In the genomic region with DNA sequence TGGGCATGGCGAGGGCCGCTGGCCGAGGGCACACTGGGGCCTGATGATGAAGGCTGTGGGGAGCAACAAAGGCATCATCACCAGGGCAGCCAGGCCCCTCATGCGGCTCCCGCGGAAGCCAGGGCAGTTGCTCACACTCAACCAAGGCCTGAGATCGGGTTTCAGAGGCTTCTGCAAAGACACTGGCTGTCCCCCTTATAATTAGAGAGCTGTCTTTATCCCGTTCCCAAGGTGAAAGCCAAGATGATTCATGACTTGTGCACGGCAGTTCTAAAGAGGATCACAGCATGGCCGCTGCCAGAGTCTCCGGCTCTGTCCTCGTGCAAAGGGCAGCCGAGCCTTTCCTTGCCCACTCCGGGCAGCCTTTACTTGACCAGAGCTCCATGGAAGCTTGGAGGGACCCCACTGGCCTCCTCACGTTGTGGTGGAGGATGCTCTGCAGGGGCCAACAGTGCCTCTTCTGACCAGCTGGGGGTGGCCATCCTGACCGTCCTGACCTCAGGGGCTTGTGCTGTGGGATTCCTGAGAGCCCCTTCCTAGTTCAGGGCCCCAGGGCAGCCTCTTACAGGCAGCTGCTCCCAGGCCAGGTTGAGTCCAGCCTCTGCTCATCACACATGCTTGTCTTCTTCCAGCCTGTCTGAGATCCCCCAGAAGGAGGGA, we compare ENCODE assay signal across 11 cellular contexts.
DNase-seq lines count a peak whose midpoint lies in the region; ATAC-seq and TF ChIP-seq lines count a peak whose summit lies in the region.
"Had no signal": no experiment of that assay in that cellular context is flagged by ENCODE, and none has a peak within 500 bp of the region (broad histone marks: within the 10 kb centered on the region; RNA-seq: fewer than 3 reads in every experiment).

No MANE protein-coding gene starts in this region.

- H3K4me3 ChIP-seq in GM23248, result no peak overlapping the region
- H3K4me3 ChIP-seq in MG63, result no peak overlapping the region
- H3K4me3 ChIP-seq in brain microvascular endothelial cell (ENCODE audit: low read depth, low read length), result no peak overlapping the region
- H3K4me3 ChIP-seq: thoracic aorta had no signal

- no peak for TF ChIP-seq CTCF in brain microvascular endothelial cell (IDR thresholded peaks at IDR 0.05; ENCODE audit: low read depth, low read length, missing control alignments)
- TF ChIP-seq CTCF in neural crest cell (conservative IDR thresholded peaks at IDR 0.05), result no peak

- no peaks in the 10 kb centered on the region for H3K79me2 ChIP-seq in GM23248 (ENCODE audit: insufficient read depth)

- no peak overlapping the region for H2AFZ ChIP-seq in GM23248

- H3K27ac Mint-ChIP-seq in neural crest cell (ENCODE audit: unreplicated experiment), result peak overlapping the region; percentile 62
- H3K27ac Mint-ChIP-seq: activated naive CD8-positive, alpha-beta T cell had no signal

- no peaks in the 10 kb centered on the region for H3K27me3 ChIP-seq in GM23248 (replicated peaks; ENCODE audit: insufficient read depth)
- no peaks in the 10 kb centered on the region for H3K27me3 ChIP-seq in MG63
- no peaks in the 10 kb centered on the region for H3K27me3 ChIP-seq in brain microvascular endothelial cell (replicated peaks)

- H3K4me2 ChIP-seq in GM23248 (ENCODE audit: unreplicated experiment), result no peak overlapping the region

- no peak overlapping the region for H3K9ac ChIP-seq in GM23248

- H3K9me2 ChIP-seq in GM23248 (ENCODE audit: insufficient read depth), result no peaks in the 10 kb centered on the region

- peaks cover 23% of the 10 kb centered on the region for H3K4me1 ChIP-seq in GM23248 (ENCODE audit: insufficient read depth)

- in situ Hi-C loops in GM23248 (cut with MboI), result no loop called here
- in situ Hi-C loops in brain microvascular endothelial cell (cut with HindIII; ENCODE audit: low pct_ligation_motif_present, low sequenced_read_pairs), result no loop called here

- H3K9me3 ChIP-seq in GM23248 (ENCODE audit: low read depth) (no peaks in the 10 kb centered on the region), MG63 (no peaks in the 10 kb centered on the region)
- H3K9me3 ChIP-seq: thoracic aorta had no signal

- H3K36me3 ChIP-seq in GM23248 (ENCODE audit: low read depth) (no peaks in the 10 kb centered on the region), MG63 (no peaks in the 10 kb centered on the region), brain microvascular endothelial cell (replicated peaks) (no peaks in the 10 kb centered on the region)
- H3K36me3 ChIP-seq: thoracic aorta had no signal

- H3K36me3 Mint-ChIP-seq in neural crest cell (ENCODE audit: low read depth), result no peaks in the 10 kb centered on the region

- ATAC-seq in HG03571 (IDR thresholded peaks at IDR 0.05; ENCODE audit: unreplicated experiment) (no peak), GM21515 (IDR thresholded peaks at IDR 0.05; ENCODE audit: unreplicated experiment) (no peak), GM21528 (IDR thresholded peaks at IDR 0.05; ENCODE audit: low FRiP score, unreplicated experiment) (no peak)

- peaks cover 12% of the 10 kb centered on the region; the same call in 1 of the 2 replicates for H3F3A ChIP-seq in GM23248 (ENCODE audit: insufficient read depth)

- DNase-seq in GM23248 (peak; percentile 47), MG63 (peak; percentile 55), brain microvascular endothelial cell (peak; percentile 20), neural crest cell (ENCODE audit: low read depth, low spot score) (no peak), NCI-H146 (lab: John Stamatoyannopoulos, UW) (no peak)
- DNase-seq: NCI-H2081 treated with DMSO at 0.1 percent for 48 hours had no signal

- H4K20me1 ChIP-seq in GM23248 (ENCODE audit: insufficient read depth), result no peaks in the 10 kb centered on the region

- H3K27ac ChIP-seq in GM23248 (no peak overlapping the region), brain microvascular endothelial cell (no peak overlapping the region)
- H3K27ac ChIP-seq: thoracic aorta had no signal

- H3K9me3 Mint-ChIP-seq in neural crest cell, result no peaks in the 10 kb centered on the region

- H3K27me3 Mint-ChIP-seq in neural crest cell (ENCODE audit: low read depth), result no peaks in the 10 kb centered on the region
- H3K27me3 Mint-ChIP-seq: activated naive CD8-positive, alpha-beta T cell had no signal

- WGBS in GM23248 (ENCODE audit: low coverage in 1 of 2, low lambda C conversion rate in 2 of 2, missing lambda C conversion rate in 2 of 2), 2 experiments, result 65 to 77% methylated on average over 15 to 16 of the region's 16 CpGs

- H3K4me3 Mint-ChIP-seq in neural crest cell, result no peak overlapping the region
- H3K4me3 Mint-ChIP-seq: activated naive CD8-positive, alpha-beta T cell had no signal

- H3K4me1 Mint-ChIP-seq in neural crest cell, result peaks cover 28% of the 10 kb centered on the region

Comparison
In these comparisons a context has a peak if more than half of its experiments do, and no peak if none do; other contexts are left out.
1. DNase-seq: peak in GM23248 (single experiment), MG63 (single experiment) and brain microvascular endothelial cell (single experiment); none in neural crest cell (single experiment) and NCI-H146 (single experiment).